Comparison of ENCODE assay signal across 23 cellular contexts in the genomic region with DNA sequence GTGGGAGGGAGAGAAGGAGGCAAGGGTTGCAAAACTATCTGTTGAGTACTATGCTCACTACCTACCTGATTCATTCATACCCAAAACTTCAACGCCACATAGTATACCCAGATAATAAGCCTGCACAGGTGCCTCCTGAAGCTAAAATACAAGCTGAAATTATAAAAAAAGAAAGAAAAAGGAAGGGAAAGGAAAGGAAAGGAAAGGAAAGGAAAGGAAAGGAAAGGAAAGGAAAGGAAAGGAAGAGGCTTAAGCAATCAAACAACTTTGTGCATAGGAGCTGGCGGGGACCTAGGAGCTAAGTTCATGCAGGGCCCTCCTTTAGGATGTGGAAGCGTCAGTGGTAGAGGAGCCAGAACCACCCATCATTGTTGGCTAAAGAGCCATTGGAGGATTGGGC.
"Had no signal": no experiment of that assay in that cellular context is flagged by ENCODE, and none has a peak within 500 bp of the region (broad histone marks: within the 10 kb centered on the region; RNA-seq: fewer than 3 reads in every experiment).

No MANE protein-coding gene starts in this region.

- H3K4me3 ChIP-seq: colonic mucosa, coronary artery, dorsolateral prefrontal cortex, esophagus muscularis mucosa, esophagus squamous epithelium, gastrocnemius medialis, gastroesophageal sphincter, heart left ventricle, heart right ventricle had no signal

- H3K4me1 ChIP-seq: colonic mucosa, esophagus muscularis mucosa, esophagus squamous epithelium, foreskin keratinocyte, gastrocnemius medialis, gastroesophageal sphincter, heart left ventricle had no signal

- H3K36me3 ChIP-seq: colonic mucosa, esophagus muscularis mucosa, esophagus squamous epithelium, gastrocnemius medialis, gastroesophageal sphincter, heart left ventricle, heart right ventricle had no signal

- DNase-seq: colonic mucosa; cortex of kidney; dermis blood vessel endothelial cell; dorsolateral prefrontal cortex; effector CD4-positive, alpha-beta T cell; effector CD8-positive, alpha-beta T cell; effector memory CD4-positive, alpha-beta T cell; effector memory CD8-positive, alpha-beta T cell; endodermal cell; erythroblast; esophagus squamous epithelium; foreskin fibroblast; foreskin keratinocyte; foreskin melanocyte; gastrocnemius medialis; glutamatergic neuron; head of caudate nucleus; heart left ventricle; heart right ventricle had no signal

- H3K9me3 ChIP-seq: colonic mucosa, gastrocnemius medialis had no signal

- H3K27ac ChIP-seq: colonic mucosa, coronary artery, dorsolateral prefrontal cortex, epithelial cell of prostate, esophagus muscularis mucosa, esophagus squamous epithelium, foreskin keratinocyte, gastrocnemius medialis, gastroesophageal sphincter, heart left ventricle, heart right ventricle had no signal
